In the genomic region with DNA sequence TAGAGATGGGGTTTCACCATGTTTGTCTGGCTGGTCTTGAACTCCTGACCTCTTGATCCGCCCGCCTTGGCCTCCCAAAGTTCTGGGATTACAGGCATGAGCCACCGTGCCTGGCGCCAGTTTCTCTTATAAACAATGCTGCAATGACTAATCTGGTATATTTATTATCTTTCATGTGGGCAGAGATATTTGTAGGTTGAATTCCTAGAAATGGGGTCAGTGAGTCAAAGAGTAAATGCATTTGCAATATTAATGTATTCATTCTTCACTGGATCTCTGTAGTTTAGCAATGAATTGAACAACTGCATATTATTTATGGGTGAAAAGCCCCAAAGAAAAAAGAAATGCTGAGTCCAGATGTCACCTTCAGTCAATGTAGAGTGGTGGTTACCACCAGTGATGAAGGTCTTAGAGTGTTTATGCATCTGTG, we compare ENCODE assay signal across 8 cellular contexts. TPM values are rescaled to one million over a fixed set of nuclear protein-coding genes. Genes with fewer than 3 reads are reported as not detected.
DNase-seq lines count a peak whose midpoint lies in the region; ATAC-seq and TF ChIP-seq lines count a peak whose summit lies in the region.

No MANE protein-coding gene starts in this region.

- peak overlapping the region; percentile 99 for H3K27ac Mint-ChIP-seq in T-helper 1 cell treated with Interleukin-12 subunit alpha and Interleukin-12 subunit beta and Interleukin-4 antibody, amounts not matched to agents 30 μg/mL and 1 μg/mL, for 36 hours

- POLR2A ChIA-PET in HCT116 (lab: Charles Lee), result no interaction called here

- H3K9me3 ChIP-seq in HCT116 (ENCODE audit: control insufficient read depth in 1 of 2, insufficient read depth in 1 of 2, low read depth in 1 of 2, low read length in 2 of 2), result no peaks in the 10 kb centered on the region

- BruUV-seq in HCT116 (replicated peaks; lab: Mats Ljungman, UMichigan), result no TSS peak

- no peak overlapping the region for H3K9ac ChIP-seq in HCT116 (ENCODE audit: low read length)

- peaks cover 3 to 17% of the 10 kb centered on the region in 2 experiments; a peak in 3 of 4 replicates for H3K4me1 ChIP-seq in HCT116 (ENCODE audit: control insufficient read depth in 1 of 2, insufficient read depth in 2 of 2, low read length in 2 of 2)

- RAD21 ChIA-PET in HCT116 (lab: Charles Lee; ENCODE audit: low non-redundant PET in 1 of 2, low total read pairs in 2 of 2, uncharacterized antibody in 2 of 2, unreplicated experiment in 2 of 2), result no interaction called here

- H3K36me3 ChIP-seq in HCT116 (ENCODE audit: control insufficient read depth in 1 of 2, insufficient read depth in 2 of 2, low read length in 2 of 2), result no peaks in the 10 kb centered on the region

- no peaks in the 10 kb centered on the region for H3K27me3 ChIP-seq in HCT116 (ENCODE audit: insufficient read depth, low read length)

- H3K36me3 Mint-ChIP-seq in T-helper 1 cell treated with Interleukin-12 subunit alpha and Interleukin-12 subunit beta and Interleukin-4 antibody, amounts not matched to agents 30 μg/mL and 1 μg/mL, for 36 hours (ENCODE audit: low read depth), result peaks cover 1% of the 10 kb centered on the region

- H3K4me1 Mint-ChIP-seq in T-helper 1 cell treated with Interleukin-12 subunit alpha and Interleukin-12 subunit beta and Interleukin-4 antibody, amounts not matched to agents 30 μg/mL and 1 μg/mL, for 36 hours (ENCODE audit: low read depth), result peaks cover 46% of the 10 kb centered on the region

- H4K20me1 ChIP-seq in HCT116 (ENCODE audit: insufficient read depth), result no peaks in the 10 kb centered on the region

- ATAC-seq in HCT116, result no peak
- no peak for ATAC-seq in GM21619 (IDR thresholded peaks at IDR 0.05; ENCODE audit: unreplicated experiment)
- no peak for ATAC-seq in GM21529 (IDR thresholded peaks at IDR 0.05; ENCODE audit: unreplicated experiment)
- no peak for ATAC-seq in GM18868 (IDR thresholded peaks at IDR 0.05; ENCODE audit: unreplicated experiment)

- H3K27ac ChIP-seq in HCT116 (ENCODE audit: low read depth, low read length), result no peak overlapping the region

- H3K4me3 Mint-ChIP-seq in T-helper 1 cell treated with Interleukin-12 subunit alpha and Interleukin-12 subunit beta and Interleukin-4 antibody, amounts not matched to agents 30 μg/mL and 1 μg/mL, for 36 hours, result peak overlapping the region; percentile 86

- DNase-seq in HCT116 (ENCODE audit: low read depth, low spot score) (no peak), astrocyte of the hippocampus (ENCODE audit: low read depth, low spot score) (peak; percentile 61), NCI-H187 treated with DMSO at 0.1 percent for 48 hours (lab: John Stamatoyannopoulos, UW) (no peak)
- DNase-seq in stimulated activated CD4-positive, alpha-beta T cell treated with anti-CD3 and anti-CD28 coated beads, Interleukin-4, amount 100 ng/mL, for 24 hours, result peak; percentile 68

- no peaks in the 10 kb centered on the region for H3K79me2 ChIP-seq in HCT116 (ENCODE audit: insufficient read depth, low read length)

- TF ChIP-seq CTCF in HCT116 (IDR thresholded peaks at IDR 0.05 in 2 of 3, conservative IDR thresholded peaks at IDR 0.05 in 1 of 3; ENCODE audit: borderline replicate concordance in 1 of 3, insufficient read depth in 1 of 3, low read depth in 2 of 3, low read length in 2 of 3), result no peak

- H3K9me3 Mint-ChIP-seq in T-helper 1 cell treated with Interleukin-12 subunit alpha and Interleukin-12 subunit beta and Interleukin-4 antibody, amounts not matched to agents 30 μg/mL and 1 μg/mL, for 36 hours, result peaks cover 13% of the 10 kb centered on the region

- TF ChIP-seq POLR2A in HCT116 (IDR thresholded peaks at IDR 0.05; ENCODE audit: borderline replicate concordance, extremely low read depth, insufficient read depth, insufficient read length), result no peak

- no peak overlapping the region for H3K4me3 ChIP-seq in HCT116 (replicated peaks in 1 of 2; ENCODE audit: low read depth in 1 of 2, low read length in 2 of 2)

- H3K27me3 Mint-ChIP-seq in T-helper 1 cell treated with Interleukin-12 subunit alpha and Interleukin-12 subunit beta and Interleukin-4 antibody, amounts not matched to agents 30 μg/mL and 1 μg/mL, for 36 hours (ENCODE audit: low read depth), result no peaks in the 10 kb centered on the region

- no peak for TF ChIP-seq RAD21 in HCT116 (IDR thresholded peaks at IDR 0.05; ENCODE audit: low read depth)

- no peak overlapping the region for H2AFZ ChIP-seq in HCT116 (ENCODE audit: low read depth, low read length, poor library complexity, severe bottlenecking)

- peak overlapping the region; percentile 1; the same call in 1 of the 2 replicates for H3K4me2 ChIP-seq in HCT116 (ENCODE audit: low read length)

- intact Hi-C loops in HCT116 (cut with micrococcal nuclease), result no loop called here

- CTCF ChIA-PET in HCT116 (lab: Charles Lee), result interaction anchor here (1.1 kb wide), 1 partner anchor 28 kb away, joined by 3 read pairs; no protein-coding TSS in a partner anchor

- H3K9me2 ChIP-seq in HCT116 (ENCODE audit: insufficient read depth), result no peaks in the 10 kb centered on the region

TF ChIP-seq in HCT116, 20 proteins besides CTCF, POLR2A, EP300 and RAD21:
- no peak for TF ChIP-seq POLR2AphosphoS5 (IDR thresholded peaks at IDR 0.05; ENCODE audit: low read depth, low read length)
- no peak for TF ChIP-seq CBX3 (IDR thresholded peaks at IDR 0.05; ENCODE audit: low read depth)
- TF ChIP-seq SIN3A (IDR thresholded peaks at IDR 0.05; ENCODE audit: low read depth), result no peak
- TF ChIP-seq EGR1 (IDR thresholded peaks at IDR 0.05; ENCODE audit: low read depth), result no peak
- no peak for TF ChIP-seq ZNF274 (IDR thresholded peaks at IDR 0.05; ENCODE audit: low read depth, low read length)
- no peak for TF ChIP-seq ZBTB33 (IDR thresholded peaks at IDR 0.05; ENCODE audit: extremely low read depth, insufficient replicate concordance, low read length)

RNA-seq across cellular contexts. Expression of gene CD38, which starts 22.8 kb away (rescaled TPM):
- total RNA-seq in HCT116 (2021; ENCODE audit: unreplicated experiment), result not detected
- 0.01 and 0.04 TPM in 2 replicates for polyA plus RNA-seq in HCT116 (2012)

RNA-seq across cellular contexts. Expression of gene BST1, which starts 52.5 kb away (rescaled TPM):
- total RNA-seq in HCT116 (2021; ENCODE audit: unreplicated experiment), result 0.44 TPM
- 0.10 and 0.21 TPM in 2 replicates for polyA plus RNA-seq in HCT116 (2012)

Comparison
In these comparisons a context has a peak if more than half of its experiments do, and no peak if none do; other contexts are left out.
1. DNase-seq: peak in astrocyte of the hippocampus (single experiment) and stimulated activated CD4-positive, alpha-beta T cell treated with anti-CD3 and anti-CD28 coated beads, Interleukin-4, amount 100 ng/mL, for 24 hours (single experiment); none in HCT116 (single experiment) and NCI-H187 treated with DMSO at 0.1 percent for 48 hours (single experiment).